In the genomic region with DNA sequence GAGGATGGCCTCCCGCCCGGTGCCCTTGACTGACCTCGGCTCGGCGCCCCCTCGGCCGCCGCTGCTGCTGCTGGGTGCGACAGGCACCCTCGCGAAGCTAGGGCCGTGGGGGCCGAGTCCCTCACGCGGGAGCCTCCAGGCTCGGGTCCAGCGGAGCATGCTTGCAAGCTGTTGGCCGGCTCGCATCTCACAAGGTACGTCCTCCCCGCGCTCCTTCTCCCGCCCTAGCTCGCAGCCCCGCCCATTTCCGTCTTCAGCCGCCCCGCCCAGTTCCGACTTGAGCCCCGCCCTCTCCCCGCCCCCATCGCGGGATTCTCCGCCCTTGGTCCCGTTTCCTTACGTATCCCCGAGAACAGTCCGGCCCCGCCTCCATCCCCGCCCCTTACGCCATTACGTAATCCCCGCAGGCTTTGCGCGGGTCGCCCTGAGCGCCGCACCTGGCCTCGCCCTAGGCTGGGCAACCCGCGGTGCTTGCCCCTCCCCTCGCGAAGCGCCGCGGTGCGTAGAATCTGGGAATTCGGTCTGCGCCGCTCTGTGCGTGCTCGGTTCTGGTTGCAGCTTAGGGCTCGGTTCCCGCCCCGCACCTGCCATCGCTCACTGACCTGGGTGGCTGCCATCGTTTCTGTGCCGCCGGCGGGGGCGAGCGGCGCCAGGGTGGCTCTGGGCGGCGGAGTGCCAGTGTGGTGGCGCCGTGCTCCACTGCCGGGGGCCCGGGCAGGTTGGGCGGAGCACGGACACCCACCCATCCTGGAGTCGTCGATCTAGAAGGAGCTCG, we compare ENCODE assay signal across 1 cellular context.
TF ChIP-seq lines count a peak whose summit lies in the region.

Gene ABHD11 (minus strand): TSS at position 191 of the 775 bp plus-strand sequence. CDS start 32 bp downstream, at position 159.

TF ChIP-seq in K562, 482 proteins besides CTCF, POLR2A, EP300 and RAD21 (continued from another document and continues in another):
- no peak for TF ChIP-seq ZBTB43 (CRISPR knock-in tag; IDR thresholded peaks at IDR 0.05)
- peak; percentile 57; the same call in 1 of the 2 replicates for TF ChIP-seq KLF1 (tag; IDR thresholded peaks at IDR 0.05)
- TF ChIP-seq FOXM1 (IDR thresholded peaks at IDR 0.05; ENCODE audit: low read depth): no peak
- TF ChIP-seq FOXM1 (CRISPR knock-in tag; IDR thresholded peaks at IDR 0.05; ENCODE audit: low read depth): peak; percentile 89; the same call in 1 of the 2 replicates
- TF ChIP-seq MLLT1 (IDR thresholded peaks at IDR 0.05): no peak
- TF ChIP-seq NFYB (IDR thresholded peaks at IDR 0.05; ENCODE audit: extremely low read depth, insufficient read length): no peak
- TF ChIP-seq POLR3A (IDR thresholded peaks at IDR 0.05; ENCODE audit: borderline replicate concordance, extremely low read depth, insufficient read depth, insufficient read length): no peak
- TF ChIP-seq ZNF699 (CRISPR knock-in tag; IDR thresholded peaks at IDR 0.05; ENCODE audit: insufficient replicate concordance): no peak
- no peak for TF ChIP-seq CHD1 (IDR thresholded peaks at IDR 0.05; ENCODE audit: low read length)
- no peak for TF ChIP-seq BRD4 (IDR thresholded peaks at IDR 0.05)
- TF ChIP-seq ZFPM2 (CRISPR knock-in tag; IDR thresholded peaks at IDR 0.05): peak; percentile 48; the same call in 1 of the 2 replicates
- no peak for TF ChIP-seq GATAD2B (IDR thresholded peaks at IDR 0.05; ENCODE audit: borderline replicate concordance)
- TF ChIP-seq ZNF41 (CRISPR knock-in tag; conservative IDR thresholded peaks at IDR 0.05): no peak; the same call in 1 of the 2 replicates
- TF ChIP-seq, protein P1, sequence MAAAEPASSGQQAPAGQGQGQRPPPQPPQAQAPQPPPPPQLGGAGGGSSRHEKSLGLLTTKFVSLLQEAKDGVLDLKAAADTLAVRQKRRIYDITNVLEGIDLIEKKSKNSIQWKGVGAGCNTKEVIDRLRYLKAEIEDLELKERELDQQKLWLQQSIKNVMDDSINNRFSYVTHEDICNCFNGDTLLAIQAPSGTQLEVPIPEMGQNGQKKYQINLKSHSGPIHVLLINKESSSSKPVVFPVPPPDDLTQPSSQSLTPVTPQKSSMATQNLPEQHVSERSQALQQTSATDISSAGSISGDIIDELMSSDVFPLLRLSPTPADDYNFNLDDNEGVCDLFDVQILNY (CRISPR knock-in tag; IDR thresholded peaks at IDR 0.05): peak; percentile 79; the same call in 1 of the 2 replicates
- TF ChIP-seq KAT8 (IDR thresholded peaks at IDR 0.05; ENCODE audit: low read depth): no peak
- TF ChIP-seq MEF2D (tag; conservative IDR thresholded peaks at IDR 0.05; ENCODE audit: low read depth): no peak
- no peak for TF ChIP-seq SETDB1 (IDR thresholded peaks at IDR 0.05; ENCODE audit: low read length)
- no peak for TF ChIP-seq ZNF79 (CRISPR knock-in tag; IDR thresholded peaks at IDR 0.05; ENCODE audit: low read depth)
- peak in 1 of 2 experiments; percentile 78; a peak in 2 of 4 replicates for TF ChIP-seq HDAC1 (IDR thresholded peaks at IDR 0.05)
- no peak for TF ChIP-seq PRMT5 (CRISPR knock-in tag; IDR thresholded peaks at IDR 0.05)
- peak; percentile 95 for TF ChIP-seq CHD2 (IDR thresholded peaks at IDR 0.05; ENCODE audit: low read depth, low read length)
- no peak for TF ChIP-seq ZNF561 (CRISPR knock-in tag; conservative IDR thresholded peaks at IDR 0.05)
- TF ChIP-seq MAFG (tag; conservative IDR thresholded peaks at IDR 0.05): no peak
- TF ChIP-seq MNT (conservative IDR thresholded peaks at IDR 0.05): peak; percentile 63 to 82; a peak in 2 of 4 replicates
- TF ChIP-seq HOXB6 (CRISPR knock-in tag; IDR thresholded peaks at IDR 0.05; ENCODE audit: borderline replicate concordance): no peak
- TF ChIP-seq HDGF (IDR thresholded peaks at IDR 0.05): no peak
- TF ChIP-seq ZC3H11A (IDR thresholded peaks at IDR 0.05; ENCODE audit: low read depth, low read length): no peak
- no peak for TF ChIP-seq NCOR1 (IDR thresholded peaks at IDR 0.05)
- TF ChIP-seq TOE1 (IDR thresholded peaks at IDR 0.05; ENCODE audit: borderline replicate concordance): 0 out of 2 replicates have a peak, but pooled peaks have one; percentile 27
- peak; percentile 64; the same call in 1 of the 2 replicates for TF ChIP-seq TOE1 (CRISPR knock-in tag; IDR thresholded peaks at IDR 0.05; ENCODE audit: borderline replicate concordance, low read depth)
- no peak for TF ChIP-seq IRF1 (CRISPR knock-in tag; IDR thresholded peaks at IDR 0.05; ENCODE audit: borderline replicate concordance)
- TF ChIP-seq ILK (tag; IDR thresholded peaks at IDR 0.05; ENCODE audit: borderline replicate concordance, low read depth): no peak
- TF ChIP-seq CBX2 (IDR thresholded peaks at IDR 0.05; ENCODE audit: insufficient read depth, low read length, poor library complexity, severe bottlenecking): no peak
- no peak for TF ChIP-seq ZNF668 (CRISPR knock-in tag; IDR thresholded peaks at IDR 0.05)
- TF ChIP-seq RNF2 (IDR thresholded peaks at IDR 0.05): peak; percentile 27; the same call in 1 of the 2 replicates
- TF ChIP-seq, protein P2, sequence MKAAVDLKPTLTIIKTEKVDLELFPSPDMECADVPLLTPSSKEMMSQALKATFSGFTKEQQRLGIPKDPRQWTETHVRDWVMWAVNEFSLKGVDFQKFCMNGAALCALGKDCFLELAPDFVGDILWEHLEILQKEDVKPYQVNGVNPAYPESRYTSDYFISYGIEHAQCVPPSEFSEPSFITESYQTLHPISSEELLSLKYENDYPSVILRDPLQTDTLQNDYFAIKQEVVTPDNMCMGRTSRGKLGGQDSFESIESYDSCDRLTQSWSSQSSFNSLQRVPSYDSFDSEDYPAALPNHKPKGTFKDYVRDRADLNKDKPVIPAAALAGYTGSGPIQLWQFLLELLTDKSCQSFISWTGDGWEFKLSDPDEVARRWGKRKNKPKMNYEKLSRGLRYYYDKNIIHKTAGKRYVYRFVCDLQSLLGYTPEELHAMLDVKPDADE (conservative IDR thresholded peaks at IDR 0.05; ENCODE audit: control insufficient read depth, low read depth, low read length): peak; percentile 76
- no peak for TF ChIP-seq RBM25 (IDR thresholded peaks at IDR 0.05; ENCODE audit: low read depth, low read length, severe bottlenecking)
- TF ChIP-seq, protein P3, sequence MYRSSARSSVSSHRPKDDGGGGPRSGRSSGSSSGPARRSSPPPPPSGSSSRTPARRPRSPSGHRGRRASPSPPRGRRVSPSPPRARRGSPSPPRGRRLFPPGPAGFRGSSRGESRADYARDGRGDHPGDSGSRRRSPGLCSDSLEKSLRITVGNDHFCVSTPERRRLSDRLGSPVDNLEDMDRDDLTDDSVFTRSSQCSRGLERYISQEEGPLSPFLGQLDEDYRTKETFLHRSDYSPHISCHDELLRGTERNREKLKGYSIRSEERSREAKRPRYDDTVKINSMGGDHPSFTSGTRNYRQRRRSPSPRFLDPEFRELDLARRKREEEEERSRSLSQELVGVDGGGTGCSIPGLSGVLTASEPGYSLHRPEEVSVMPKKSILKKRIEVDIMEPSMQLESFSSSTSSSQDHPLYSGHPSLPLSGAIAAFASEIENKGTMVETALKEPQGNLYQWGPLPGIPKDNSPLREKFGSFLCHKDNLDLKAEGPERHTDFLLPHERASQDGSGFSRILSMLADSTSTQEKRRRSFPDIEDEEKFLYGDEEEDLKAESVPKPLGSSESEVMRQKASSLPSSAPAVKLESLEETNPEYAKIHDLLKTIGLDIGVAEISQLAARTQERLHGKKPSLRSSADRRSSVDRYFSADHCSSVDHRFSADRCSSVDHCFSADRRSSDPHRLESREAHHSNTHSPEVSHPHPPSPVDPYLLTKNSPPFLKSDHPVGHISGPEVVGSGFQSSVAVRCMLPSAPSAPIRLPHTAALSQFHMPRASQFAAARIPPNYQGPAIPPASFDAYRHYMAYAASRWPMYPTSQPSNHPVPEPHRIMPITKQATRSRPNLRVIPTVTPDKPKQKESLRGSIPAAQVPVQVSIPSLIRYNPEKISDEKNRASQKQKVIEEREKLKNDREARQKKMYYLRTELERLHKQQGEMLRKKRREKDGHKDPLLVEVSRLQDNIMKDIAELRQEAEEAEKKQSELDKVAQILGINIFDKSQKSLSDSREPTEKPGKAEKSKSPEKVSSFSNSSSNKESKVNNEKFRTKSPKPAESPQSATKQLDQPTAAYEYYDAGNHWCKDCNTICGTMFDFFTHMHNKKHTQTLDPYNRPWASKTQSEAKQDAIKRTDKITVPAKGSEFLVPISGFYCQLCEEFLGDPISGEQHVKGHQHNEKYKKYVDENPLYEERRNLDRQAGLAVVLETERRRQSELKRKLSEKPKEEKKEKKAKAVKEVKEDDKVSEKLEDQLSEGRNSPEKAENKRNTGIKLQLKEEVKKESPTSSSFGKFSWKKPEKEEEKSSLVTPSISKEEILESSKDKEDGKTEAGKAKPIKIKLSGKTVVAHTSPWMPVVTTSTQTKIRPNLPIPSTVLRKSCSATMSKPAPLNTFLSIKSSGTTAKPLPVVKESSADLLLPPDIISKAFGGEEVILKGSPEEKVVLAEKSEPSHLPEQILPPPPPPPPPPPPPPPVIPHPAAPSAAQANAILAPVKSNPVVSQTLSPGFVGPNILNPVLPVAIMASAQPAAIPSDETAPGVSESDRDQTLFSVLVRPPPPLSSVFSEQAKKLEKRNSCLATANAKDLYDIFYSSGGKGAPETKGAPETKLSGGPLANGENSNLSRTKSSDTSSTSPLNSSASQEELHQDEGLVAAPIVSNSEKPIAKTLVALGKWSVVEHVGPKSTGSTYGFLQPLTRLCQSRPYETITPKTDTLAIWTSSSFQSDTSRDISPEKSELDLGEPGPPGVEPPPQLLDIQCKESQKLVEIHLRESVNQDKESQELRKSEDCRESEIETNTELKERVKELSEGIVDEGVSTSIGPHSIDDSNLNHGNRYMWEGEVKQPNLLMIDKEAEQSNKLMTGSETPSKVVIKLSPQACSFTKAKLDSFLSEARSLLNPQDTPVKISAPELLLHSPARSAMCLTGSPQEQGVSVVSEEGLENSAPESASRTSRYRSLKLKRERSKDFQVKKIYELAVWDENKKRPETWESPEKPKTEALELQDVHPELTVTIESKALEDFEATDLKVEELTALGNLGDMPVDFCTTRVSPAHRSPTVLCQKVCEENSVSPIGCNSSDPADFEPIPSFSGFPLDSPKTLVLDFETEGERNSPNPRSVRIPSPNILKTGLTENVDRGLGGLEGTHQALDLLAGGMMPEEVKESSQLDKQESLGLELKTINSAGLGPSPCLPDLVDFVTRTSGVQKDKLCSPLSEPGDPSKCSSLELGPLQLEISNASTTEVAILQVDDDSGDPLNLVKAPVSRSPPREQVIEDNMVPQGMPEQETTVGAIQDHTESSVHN (IDR thresholded peaks at IDR 0.05; ENCODE audit: borderline replicate concordance in 1 of 2, low read depth in 1 of 2): no peak
- peak; percentile 72; the same call in 1 of the 2 replicates for TF ChIP-seq SMAD3 (CRISPR knock-in tag; conservative IDR thresholded peaks at IDR 0.05)
- no peak for TF ChIP-seq ZBED1 (IDR thresholded peaks at IDR 0.05)
- TF ChIP-seq ZNF239 (CRISPR knock-in tag; IDR thresholded peaks at IDR 0.05): peak; percentile 58; the same call in 1 of the 2 replicates
- peak; percentile 83; the same call in 1 of the 2 replicates for TF ChIP-seq MTA3 (IDR thresholded peaks at IDR 0.05; ENCODE audit: borderline replicate concordance)
- TF ChIP-seq HIVEP1 (CRISPR knock-in tag; IDR thresholded peaks at IDR 0.05): no peak; the same call in 1 of the 2 replicates
- TF ChIP-seq YY1 (IDR thresholded peaks at IDR 0.05; ENCODE audit: borderline replicate concordance in 1 of 3, control insufficient read depth in 1 of 3, extremely low read depth in 1 of 3, insufficient read depth in 3 of 3, insufficient read length in 1 of 3, insufficient replicate concordance in 2 of 3, low read depth in 1 of 3, low read length in 2 of 3): peak in 1 of 3 experiments; percentile 62
- TF ChIP-seq MAFK (IDR thresholded peaks at IDR 0.05; ENCODE audit: low read length): no peak
